Comparison of ENCODE assay signal across 34 cellular contexts in genomic region chr10:93572606-93573005, GRCh38. TPM values are rescaled to one million over a fixed set of nuclear protein-coding genes. Genes with fewer than 3 reads are reported as not detected.
"Had no signal": no experiment of that assay in that cellular context is flagged by ENCODE, and none has a peak within 500 bp of the region (broad histone marks: within the 10 kb centered on the region; RNA-seq: fewer than 3 reads in every experiment).

No MANE protein-coding gene starts in this region.

- H3K4me1 ChIP-seq: ascending aorta, breast epithelium, gastrocnemius medialis had no signal

- H3K4me3 ChIP-seq: ascending aorta, breast epithelium, cardiac muscle cell, coronary artery, esophagus muscularis mucosa, gastrocnemius medialis, heart left ventricle, hepatocyte had no signal

- H3K4me3 Mint-ChIP-seq: activated B cell treated with CpG ODN at 0.5 μM for 24 hours; activated CD8-positive, alpha-beta T cell treated with anti-CD3 and anti-CD28 coated beads for 36 hours; activated naive CD4-positive, alpha-beta T cell treated with anti-CD3 and anti-CD28 coated beads for 36 hours; activated naive CD4-positive, alpha-beta T cell treated with anti-CD3 and anti-CD28 coated beads, Interleukin-2, amount 50 U/mL, for 24 hours; activated naive CD8-positive, alpha-beta T cell treated with anti-CD3 and anti-CD28 coated beads for 36 hours; activated T-helper 1 cell treated with anti-CD3 and anti-CD28 coated beads, Interleukin-12 subunit alpha, Interleukin-12 subunit beta, Interleukin-2, Interleukin-4 antibody, amounts not matched to agents 30 ng/mL and 10 ng/mL and 1 ng/mL, durations not matched to agents 14 hours and 24 hours and 36 hours; brain; effector memory CD8-positive, alpha-beta T cell had no signal

- H3K36me3 ChIP-seq: ascending aorta, breast epithelium, cardiac muscle cell, esophagus muscularis mucosa, gastrocnemius medialis, heart left ventricle had no signal

- H3K9me3 ChIP-seq: ascending aorta, breast epithelium, esophagus muscularis mucosa, gastrocnemius medialis, heart left ventricle had no signal

- H3K27me3 ChIP-seq: ascending aorta had no signal

- H3K27ac ChIP-seq: ascending aorta, cardiac muscle cell, coronary artery, esophagus muscularis mucosa, foreskin keratinocyte, gastrocnemius medialis, heart left ventricle, hepatocyte had no signal

- ATAC-seq: activated CD4-positive, CD25-positive, alpha-beta regulatory T cell treated with anti-CD3 and anti-CD28 coated beads, Interleukin-2, amount 50 U/mL, for 24 hours; activated CD8-positive, alpha-beta T cell treated with anti-CD3 and anti-CD28 coated beads for 36 hours; effector memory CD8-positive, alpha-beta T cell had no signal

- DNase-seq: activated B cell treated with CpG ODN at 0.5 μM for 24 hours; activated CD4-positive, alpha-beta T cell treated with anti-CD3 and anti-CD28 coated beads for 48 hours; activated CD4-positive, alpha-beta T cell treated with anti-CD3 and anti-CD28 coated beads, Interleukin-2, amount 50 U/mL, for 1 hour; activated CD4-positive, alpha-beta T cell treated with anti-CD3 and anti-CD28 coated beads, Interleukin-2, amount 50 U/mL, for 48 hours; activated CD8-positive, alpha-beta memory T cell treated with anti-CD3 and anti-CD28 coated beads for 24 hours; activated CD8-positive, alpha-beta T cell treated with anti-CD3 and anti-CD28 coated beads for 36 hours; activated effector memory CD4-positive, alpha-beta T cell treated with anti-CD3 and anti-CD28 coated beads, Interleukin-2, amount 50 U/mL, for 16 hours; activated naive CD4-positive, alpha-beta T cell treated with anti-CD3 and anti-CD28 coated beads for 36 hours; activated naive CD8-positive, alpha-beta T cell treated with anti-CD3 and anti-CD28 coated beads for 36 hours; activated T-cell treated with anti-CD3 and anti-CD28 coated beads, Interleukin-2, amount 50 U/mL, for 1 hour; activated T-cell treated with anti-CD3 and anti-CD28 coated beads, Interleukin-2, amount 50 U/mL, for 48 hours; central memory CD4-positive, alpha-beta T cell; cerebellar nuclear complex; dermis blood vessel endothelial cell; effector CD4-positive, alpha-beta T cell; effector memory CD8-positive, alpha-beta T cell; erythroblast; glutamatergic neuron; T-helper 2 cell had no signal

- H3K4me2 ChIP-seq: hepatocyte had no signal

- H3K27ac Mint-ChIP-seq: activated B cell treated with CpG ODN at 0.5 μM for 24 hours; activated CD8-positive, alpha-beta T cell treated with anti-CD3 and anti-CD28 coated beads for 36 hours; activated naive CD4-positive, alpha-beta T cell treated with anti-CD3 and anti-CD28 coated beads for 36 hours; activated naive CD4-positive, alpha-beta T cell treated with anti-CD3 and anti-CD28 coated beads, Interleukin-2, amount 50 U/mL, for 24 hours; activated naive CD8-positive, alpha-beta T cell treated with anti-CD3 and anti-CD28 coated beads for 36 hours; activated T-helper 1 cell treated with anti-CD3 and anti-CD28 coated beads, Interleukin-12 subunit alpha, Interleukin-12 subunit beta, Interleukin-2, Interleukin-4 antibody, amounts not matched to agents 30 ng/mL and 10 ng/mL and 1 ng/mL, durations not matched to agents 14 hours and 24 hours and 36 hours; activated T-helper 2 cell treated with anti-CD3 and anti-CD28 coated beads, Interferon-gamma antibody, Interleukin-2, Interleukin-4, amounts not matched to agents 10 μg/mL and 5 μg/mL and 100 μg/mL, durations not matched to agents 14 hours and 24 hours and 36 hours; brain had no signal

- H3K9me3 Mint-ChIP-seq: activated B cell treated with CpG ODN at 0.5 μM for 24 hours; activated CD8-positive, alpha-beta T cell treated with anti-CD3 and anti-CD28 coated beads for 36 hours; activated naive CD4-positive, alpha-beta T cell treated with anti-CD3 and anti-CD28 coated beads for 36 hours; activated naive CD4-positive, alpha-beta T cell treated with anti-CD3 and anti-CD28 coated beads, Interleukin-2, amount 50 U/mL, for 24 hours; activated naive CD8-positive, alpha-beta T cell treated with anti-CD3 and anti-CD28 coated beads for 36 hours; activated T-helper 1 cell treated with anti-CD3 and anti-CD28 coated beads, Interleukin-12 subunit alpha, Interleukin-12 subunit beta, Interleukin-2, Interleukin-4 antibody, amounts not matched to agents 30 ng/mL and 10 ng/mL and 1 ng/mL, durations not matched to agents 14 hours and 24 hours and 36 hours; activated T-helper 2 cell treated with anti-CD3 and anti-CD28 coated beads, Interferon-gamma antibody, Interleukin-2, Interleukin-4, amounts not matched to agents 10 μg/mL and 5 μg/mL and 100 μg/mL, durations not matched to agents 14 hours and 24 hours and 36 hours; effector memory CD8-positive, alpha-beta T cell had no signal

- H3K36me3 Mint-ChIP-seq: activated naive CD4-positive, alpha-beta T cell treated with anti-CD3 and anti-CD28 coated beads, Interleukin-2, amount 50 U/mL, for 24 hours; activated naive CD8-positive, alpha-beta T cell treated with anti-CD3 and anti-CD28 coated beads for 36 hours; brain had no signal

- H3K4me1 Mint-ChIP-seq: brain had no signal

RNA-seq across cellular contexts. Expression of gene FFAR4, which starts 6.1 kb away (rescaled TPM):
- total RNA-seq: activated B cell treated with CpG ODN at 0.5 μM for 24 hours; activated CD8-positive, alpha-beta T cell treated with anti-CD3 and anti-CD28 coated beads for 36 hours; activated naive CD4-positive, alpha-beta T cell treated with anti-CD3 and anti-CD28 coated beads for 36 hours; activated naive CD8-positive, alpha-beta T cell treated with anti-CD3 and anti-CD28 coated beads for 36 hours; activated T-helper 1 cell treated with anti-CD3 and anti-CD28 coated beads, Interleukin-12 subunit alpha, Interleukin-12 subunit beta, Interleukin-2, Interleukin-4 antibody, amounts not matched to agents 30 ng/mL and 10 ng/mL and 1 ng/mL, durations not matched to agents 14 hours and 24 hours and 36 hours; activated T-helper 2 cell treated with anti-CD3 and anti-CD28 coated beads, Interferon-gamma antibody, Interleukin-2, Interleukin-4, amounts not matched to agents 10 μg/mL and 5 μg/mL and 100 μg/mL, durations not matched to agents 14 hours and 24 hours and 36 hours; ascending aorta; cardiac muscle cell; dermis blood vessel endothelial cell; foreskin keratinocyte; hepatocyte; T-helper 1 cell treated with Interleukin-12 subunit alpha and Interleukin-12 subunit beta and Interleukin-4 antibody, amounts not matched to agents 30 ng/mL and 1 ng/mL, for 36 hours had no signal
- polyA plus RNA-seq: cardiac muscle cell, foreskin keratinocyte had no signal

RNA-seq across cellular contexts. Expression of gene RBP4, which starts 28.4 kb away (rescaled TPM):
- total RNA-seq: activated B cell treated with CpG ODN at 0.5 μM for 24 hours; activated CD8-positive, alpha-beta T cell treated with anti-CD3 and anti-CD28 coated beads for 36 hours; activated naive CD4-positive, alpha-beta T cell treated with anti-CD3 and anti-CD28 coated beads for 36 hours; activated naive CD8-positive, alpha-beta T cell treated with anti-CD3 and anti-CD28 coated beads for 36 hours; activated T-helper 1 cell treated with anti-CD3 and anti-CD28 coated beads, Interleukin-12 subunit alpha, Interleukin-12 subunit beta, Interleukin-2, Interleukin-4 antibody, amounts not matched to agents 30 ng/mL and 10 ng/mL and 1 ng/mL, durations not matched to agents 14 hours and 24 hours and 36 hours; activated T-helper 2 cell treated with anti-CD3 and anti-CD28 coated beads, Interferon-gamma antibody, Interleukin-2, Interleukin-4, amounts not matched to agents 10 μg/mL and 5 μg/mL and 100 μg/mL, durations not matched to agents 14 hours and 24 hours and 36 hours; cardiac muscle cell; dermis blood vessel endothelial cell; foreskin keratinocyte; T-helper 1 cell treated with Interleukin-12 subunit alpha and Interleukin-12 subunit beta and Interleukin-4 antibody, amounts not matched to agents 30 ng/mL and 1 ng/mL, for 36 hours had no signal
- polyA plus RNA-seq: foreskin keratinocyte had no signal

RNA-seq across cellular contexts. Expression of gene PDE6C, which starts 39.7 kb away (rescaled TPM):
- total RNA-seq: activated B cell treated with CpG ODN at 0.5 μM for 24 hours; activated CD8-positive, alpha-beta T cell treated with anti-CD3 and anti-CD28 coated beads for 36 hours; activated naive CD4-positive, alpha-beta T cell treated with anti-CD3 and anti-CD28 coated beads for 36 hours; activated naive CD8-positive, alpha-beta T cell treated with anti-CD3 and anti-CD28 coated beads for 36 hours; activated T-helper 1 cell treated with anti-CD3 and anti-CD28 coated beads, Interleukin-12 subunit alpha, Interleukin-12 subunit beta, Interleukin-2, Interleukin-4 antibody, amounts not matched to agents 30 ng/mL and 10 ng/mL and 1 ng/mL, durations not matched to agents 14 hours and 24 hours and 36 hours; activated T-helper 2 cell treated with anti-CD3 and anti-CD28 coated beads, Interferon-gamma antibody, Interleukin-2, Interleukin-4, amounts not matched to agents 10 μg/mL and 5 μg/mL and 100 μg/mL, durations not matched to agents 14 hours and 24 hours and 36 hours; ascending aorta; breast epithelium; cardiac muscle cell; dermis blood vessel endothelial cell; esophagus muscularis mucosa; foreskin keratinocyte; gastrocnemius medialis; heart left ventricle; T-helper 1 cell treated with Interleukin-12 subunit alpha and Interleukin-12 subunit beta and Interleukin-4 antibody, amounts not matched to agents 30 ng/mL and 1 ng/mL, for 36 hours had no signal
- polyA plus RNA-seq: foreskin keratinocyte, heart left ventricle had no signal
